Comparison of ENCODE assay signal across 8 cellular contexts in genomic region chr18:72544092-72544886, GRCh38. TPM values are rescaled to one million over a fixed set of nuclear protein-coding genes. Genes with fewer than 3 reads are reported as not detected.
DNase-seq lines count a peak whose midpoint lies in the region; ATAC-seq and TF ChIP-seq lines count a peak whose summit lies in the region.

Gene CBLN2 (minus strand): TSS chr18:72544342. CDS start chr18:72542160, 2,182 bp downstream.

- H3K4me1 ChIP-seq in adrenal gland (replicated peaks in 1 of 2) (no peaks in the 10 kb centered on the region), skeletal muscle satellite cell (ENCODE audit: control insufficient read depth, insufficient read depth, low read length) (no peaks in the 10 kb centered on the region)

- peaks cover 17 to 24% of the 10 kb centered on the region in 2 donors for H3K27me3 Mint-ChIP-seq in natural killer cell (ENCODE audit: low read depth in 2 of 2)

- no peak for TF ChIP-seq POLR2A in adrenal gland (IDR thresholded peaks at IDR 0.05)

- peak; percentile 92 for ATAC-seq in GM18909 (IDR thresholded peaks at IDR 0.05; ENCODE audit: poor library complexity, unreplicated experiment)
- ATAC-seq in HG03139 (IDR thresholded peaks at IDR 0.05; ENCODE audit: unreplicated experiment) = peak; percentile 76
- no peak for ATAC-seq in natural killer cell

- peaks cover 7% of the 10 kb centered on the region for H3K36me3 Mint-ChIP-seq in natural killer cell

- intact Hi-C loops in adrenal gland (cut with DNase I) = no loop called here
- intact Hi-C loops in natural killer cell (cut with micrococcal nuclease) = no loop called here

- H3K4me3 ChIP-seq in adrenal gland = no peak within 1 kb of the TSS
- H3K4me3 ChIP-seq in skeletal muscle satellite cell (ENCODE audit: low read length) = no peak within 1 kb of the TSS

- WGBS in adrenal gland, 4 donors = 3 to 5% (median 3%) methylated on average over 33 to 44 of the region's 44 CpGs

- H3K4me2 ChIP-seq in skeletal muscle satellite cell (ENCODE audit: low read length) = peak within 1 kb of the TSS; percentile 62

- H3K27me3 ChIP-seq in adrenal gland (peaks cover 38% of the 10 kb centered on the region), skeletal muscle satellite cell (ENCODE audit: control insufficient read depth, insufficient read depth, low read length) (peaks cover 31% of the 10 kb centered on the region)

- no peak within 1 kb of the TSS for H3K4me3 Mint-ChIP-seq in natural killer cell

- peaks cover 3 to 5% of the 10 kb centered on the region in 2 donors for H3K9me3 Mint-ChIP-seq in natural killer cell

- peak; percentile 56 for DNase-seq in COLO829 (ENCODE audit: low spot score)
- DNase-seq in NCI-H226 = peak; percentile 37
- DNase-seq in adrenal gland = peak in 6 of 7 donors; percentile 24 to 54 (median 38)
- DNase-seq in hippocampal formation (lab: John Stamatoyannopoulos, UW) = peak; percentile 51 to 63
- no peak for DNase-seq in natural killer cell

- H3K27ac Mint-ChIP-seq in natural killer cell = no peak within 1 kb of the TSS

- H3K27ac ChIP-seq in adrenal gland = no peak within 1 kb of the TSS

- no peak within 1 kb of the TSS for H3K9ac ChIP-seq in skeletal muscle satellite cell (ENCODE audit: low read depth, low read length)

- no peaks in the 10 kb centered on the region for H3K36me3 ChIP-seq in adrenal gland (replicated peaks in 1 of 2)
- H3K36me3 ChIP-seq in skeletal muscle satellite cell (ENCODE audit: insufficient read depth, low read length) = no peaks in the 10 kb centered on the region

- H3K4me1 Mint-ChIP-seq in natural killer cell = no peaks in the 10 kb centered on the region

- TF ChIP-seq CTCF in adrenal gland (IDR thresholded peaks at IDR 0.05) = peak; percentile 23 to 54 (median 46)
- no peak for TF ChIP-seq CTCF in natural killer cell (IDR thresholded peaks at IDR 0.05)

- H3K9me3 ChIP-seq in adrenal gland (replicated peaks in 1 of 3) (no peaks in the 10 kb centered on the region), skeletal muscle satellite cell (replicated peaks; ENCODE audit: low read length) (no peaks in the 10 kb centered on the region)

RNA-seq across cellular contexts. Expression of gene CBLN2, which starts in this region (rescaled TPM):
- under 1 TPM in 1 of 8 donors, not detected in 7; 0.14 TPM for total RNA-seq in adrenal gland
- polyA plus RNA-seq in adrenal gland = under 1 TPM in 1 of 3 donors, not detected in 2; 0.11 TPM
- not detected in 2 replicates for total RNA-seq in skeletal muscle satellite cell (2012; rRNA removed)
- not detected for total RNA-seq in natural killer cell

Comparison
In these comparisons a context has a peak if more than half of its experiments do, and no peak if none do; other contexts are left out.
1. Peak in DNase-seq in adrenal gland; RNA of the gene not detected or under 1 TPM.
2. ATAC-seq: peak in GM18909 (single experiment) and HG03139 (single experiment); none in natural killer cell (0 of 3).